8 cellular contexts compared by ENCODE assay signal in genomic region chr5:68344447-68345111, GRCh38.
DNase-seq lines count a peak whose midpoint lies in the region; ATAC-seq and TF ChIP-seq lines count a peak whose summit lies in the region.

No MANE protein-coding gene starts in this region.

- H3K4me3 ChIP-seq in WERI-Rb-1 (ENCODE audit: low read depth, low read length) = no peak overlapping the region

- H3K36me3 Mint-ChIP-seq in activated naive CD8-positive, alpha-beta T cell = peaks cover 4% of the 10 kb centered on the region

- TF ChIP-seq CTCF in WERI-Rb-1 (IDR thresholded peaks at IDR 0.05; ENCODE audit: low read depth, low read length) = no peak

- DNase-seq in NCI-H2171 treated with DMSO at 0.1 percent for 48 hours (lab: John Stamatoyannopoulos, UW) = peak; percentile 4
- DNase-seq in NCI-H2171 (lab: John Stamatoyannopoulos, UW) = no peak
- DNase-seq in HT-29 (ENCODE audit: low spot score) = peak; percentile 40
- peak; percentile 57 for DNase-seq in medulla oblongata (ENCODE audit: extremely low spot score)
- no peak for DNase-seq in WERI-Rb-1

- peaks cover 7% of the 10 kb centered on the region for H3K9me3 Mint-ChIP-seq in activated naive CD8-positive, alpha-beta T cell (ENCODE audit: low read depth)

- H3K36me3 ChIP-seq in WERI-Rb-1 = no peaks in the 10 kb centered on the region

- H3K27ac ChIP-seq in WERI-Rb-1 = no peak overlapping the region

- no peaks in the 10 kb centered on the region for H3K9me3 ChIP-seq in WERI-Rb-1 (ENCODE audit: severe bottlenecking)

- peaks cover 20% of the 10 kb centered on the region for H3K4me1 Mint-ChIP-seq in activated naive CD8-positive, alpha-beta T cell (ENCODE audit: low read depth)

- ATAC-seq in HG03196 (IDR thresholded peaks at IDR 0.05; ENCODE audit: unreplicated experiment) (no peak), GM19452 (IDR thresholded peaks at IDR 0.05; ENCODE audit: unreplicated experiment) (no peak)

- H3K27ac Mint-ChIP-seq in activated naive CD8-positive, alpha-beta T cell = peak overlapping the region; percentile 12

- no peaks in the 10 kb centered on the region for H3K27me3 Mint-ChIP-seq in activated naive CD8-positive, alpha-beta T cell

- H3K4me3 Mint-ChIP-seq in activated naive CD8-positive, alpha-beta T cell = peak overlapping the region; percentile 27

- no peaks in the 10 kb centered on the region for H3K27me3 ChIP-seq in WERI-Rb-1 (ENCODE audit: insufficient read depth, low read depth, severe bottlenecking)

Comparison
In these comparisons a context has a peak if more than half of its experiments do, and no peak if none do; other contexts are left out.
1. DNase-seq: peak in NCI-H2171 treated with DMSO at 0.1 percent for 48 hours (single experiment), HT-29 (single experiment) and medulla oblongata (single experiment); none in NCI-H2171 (single experiment) and WERI-Rb-1 (single experiment).